21 cellular contexts compared by ENCODE assay signal in the genomic region with DNA sequence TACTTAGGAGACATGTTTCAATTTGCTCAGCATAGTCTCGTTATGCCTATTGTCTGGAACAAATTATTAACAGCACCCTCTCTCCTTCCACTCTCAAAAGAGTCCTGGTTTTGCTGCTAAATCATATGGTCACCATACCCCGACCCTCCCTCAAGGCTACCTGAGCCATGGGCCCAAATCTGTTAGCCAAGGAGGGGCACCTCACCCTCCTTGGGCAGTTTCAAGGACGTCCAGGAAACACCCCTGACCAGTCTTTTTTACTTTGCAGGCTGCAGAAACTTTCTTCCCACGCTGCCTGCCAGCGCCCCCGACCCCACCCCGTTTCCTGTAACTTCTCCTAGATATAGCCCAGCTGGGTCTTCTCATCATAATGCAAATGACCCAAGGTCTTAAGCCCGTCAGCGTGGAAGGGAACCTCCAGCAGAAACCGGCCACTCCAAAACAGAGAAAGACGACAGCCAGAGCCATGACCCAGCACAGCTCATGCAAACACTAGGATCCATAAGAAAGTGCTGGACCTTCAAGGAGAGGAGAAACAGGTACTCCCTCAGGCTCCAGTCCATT.
DNase-seq lines count a peak whose midpoint lies in the region; ATAC-seq and TF ChIP-seq lines count a peak whose summit lies in the region.
"Had no signal": no experiment of that assay in that cellular context is flagged by ENCODE, and none has a peak within 500 bp of the region (broad histone marks: within the 10 kb centered on the region; RNA-seq: fewer than 3 reads in every experiment).

No MANE protein-coding gene starts in this region.

- H3K18ac ChIP-seq in H9 (ENCODE audit: insufficient read length, low read depth, low read length): no peak overlapping the region

- no peak overlapping the region for H4K5ac ChIP-seq in H9 (ENCODE audit: insufficient read length, low read depth, low read length)

- intact Hi-C loops in spleen (cut with DNase I; ENCODE audit: low total_unique reads): no loop called here

- no peak overlapping the region for H3K56ac ChIP-seq in H9 (ENCODE audit: insufficient read length, low read depth, low read length)

- H4K91ac ChIP-seq in H9 (ENCODE audit: insufficient read length, low read depth, low read length): no peak overlapping the region

- H2AK5ac ChIP-seq in H9 (ENCODE audit: insufficient read length, low read length): no peak overlapping the region

- no peak overlapping the region for H3K4me3 ChIP-seq in mesodermal cell (ENCODE audit: extremely low read depth, insufficient read depth, low read length, poor library complexity, severe bottlenecking)
- H3K4me3 ChIP-seq in spleen: no peak overlapping the region
- H3K4me3 ChIP-seq: gastrocnemius medialis, suprapubic skin had no signal

- TF ChIP-seq POLR2A in spleen (IDR thresholded peaks at IDR 0.05): no peak

- no peaks in the 10 kb centered on the region for H3K79me1 ChIP-seq in H9 (ENCODE audit: insufficient read depth, low read depth, low read length, poor library complexity, severe bottlenecking)

- H2BK12ac ChIP-seq in H9 (ENCODE audit: insufficient read length, low read depth, low read length): no peak overlapping the region

- ATAC-seq in HG03108 (IDR thresholded peaks at IDR 0.05; ENCODE audit: unreplicated experiment): no peak
- ATAC-seq: activated CD4-positive, CD25-positive, alpha-beta regulatory T cell treated with anti-CD3 and anti-CD28 coated beads, Interleukin-2, amount 50 U/mL, for 24 hours; activated T-cell treated with anti-CD3 and anti-CD28 coated beads, Interleukin-2, amount 50 U/mL, for 72 hours; CD8-positive, alpha-beta T cell; gastrocnemius medialis had no signal

- H3K14ac ChIP-seq in H9 (ENCODE audit: insufficient read depth, low read length): no peak overlapping the region

- H3K36me3 ChIP-seq in mesodermal cell (ENCODE audit: control insufficient read depth, insufficient read depth, low read length) (no peaks in the 10 kb centered on the region), spleen (no peaks in the 10 kb centered on the region)
- H3K36me3 ChIP-seq: gastrocnemius medialis, suprapubic skin had no signal

- H3K9me3 ChIP-seq in H9 (ENCODE audit: control insufficient read depth, low read depth, low read length) (no peaks in the 10 kb centered on the region), mesodermal cell (ENCODE audit: control insufficient read depth, low read length) (no peaks in the 10 kb centered on the region), spleen (no peaks in the 10 kb centered on the region)
- H3K9me3 ChIP-seq: gastrocnemius medialis, SK-N-SH, suprapubic skin had no signal

- H3K4me3 Mint-ChIP-seq in H9 (peak overlapping the region in 1 of 2 experiments; percentile 15; a peak in 1 of 5 replicates), chondrocyte (ENCODE audit: unreplicated experiment) (no peak overlapping the region)
- H3K4me3 Mint-ChIP-seq: activated naive CD4-positive, alpha-beta T cell treated with anti-CD3 and anti-CD28 coated beads, Interleukin-2, amount 50 U/mL, for 24 hours; activated T-cell treated with anti-CD3 and anti-CD28 coated beads, Interleukin-2, amount 50 U/mL, for 72 hours; CD8-positive, alpha-beta T cell; IgD-negative memory B cell had no signal

- H3K9me3 Mint-ChIP-seq in H9 (no peaks in the 10 kb centered on the region; a peak in 1 of 5 replicates), chondrocyte (ENCODE audit: low read depth) (no peaks in the 10 kb centered on the region)
- H3K9me3 Mint-ChIP-seq: activated naive CD4-positive, alpha-beta T cell treated with anti-CD3 and anti-CD28 coated beads, Interleukin-2, amount 50 U/mL, for 24 hours; activated T-cell treated with anti-CD3 and anti-CD28 coated beads, Interleukin-2, amount 50 U/mL, for 72 hours; CD8-positive, alpha-beta T cell; IgD-negative memory B cell had no signal

- no peak overlapping the region for H2BK20ac ChIP-seq in H9 (ENCODE audit: low read depth, low read length, poor library complexity, severe bottlenecking)

- peaks cover 2% of the 10 kb centered on the region; the same call in 1 of the 2 replicates for H3K4me1 ChIP-seq in H9 (ENCODE audit: insufficient read depth, low read length)
- peaks cover 14% of the 10 kb centered on the region for H3K4me1 ChIP-seq in mesodermal cell (ENCODE audit: control insufficient read depth, insufficient read depth, low read length, poor library complexity, severe bottlenecking)
- peaks cover 0 to 43% (median 4%) of the 10 kb centered on the region in 6 donors for H3K4me1 ChIP-seq in spleen

- no peak overlapping the region for H2BK120ac ChIP-seq in H9 (ENCODE audit: low read depth, low read length, poor library complexity, severe bottlenecking)

- H3K9ac ChIP-seq in H9 (ENCODE audit: extremely low read depth, insufficient read length, low read length): no peak overlapping the region
- H3K9ac ChIP-seq: SK-N-SH had no signal

- H2BK15ac ChIP-seq in H9 (ENCODE audit: low read depth, low read length): no peak overlapping the region

- H3K27me3 ChIP-seq in H9 (ENCODE audit: insufficient read depth, low read length) (no peaks in the 10 kb centered on the region), spleen (replicated peaks in 1 of 7) (peaks cover 0 to 9% (median 0%) of the 10 kb centered on the region in 7 donors)
- H3K27me3 ChIP-seq: gastrocnemius medialis, suprapubic skin had no signal

- H3K36me3 Mint-ChIP-seq in H9 (ENCODE audit: insufficient read depth in 1 of 3, low read depth in 3 of 3) (no peaks in the 10 kb centered on the region), chondrocyte (ENCODE audit: low read depth) (no peaks in the 10 kb centered on the region)
- H3K36me3 Mint-ChIP-seq: activated naive CD4-positive, alpha-beta T cell treated with anti-CD3 and anti-CD28 coated beads, Interleukin-2, amount 50 U/mL, for 24 hours; CD8-positive, alpha-beta T cell had no signal

- H3K27ac ChIP-seq in H9 (ENCODE audit: insufficient read length, low read depth, low read length) (no peak overlapping the region), mesodermal cell (ENCODE audit: low read depth, low read length, severe bottlenecking) (peak overlapping the region; percentile 25), spleen (peak overlapping the region in 7 of 8 donors; percentile 54 to 76 (median 68))
- H3K27ac ChIP-seq: suprapubic skin had no signal

- H2BK5ac ChIP-seq in H9 (ENCODE audit: insufficient read length, low read length): no peak overlapping the region

- no peaks in the 10 kb centered on the region for H4K20me1 ChIP-seq in H9 (ENCODE audit: control insufficient read depth, insufficient read depth, insufficient read length)

- H3K4me2 ChIP-seq in H9 (ENCODE audit: insufficient read depth, insufficient read length, low read length): no peak overlapping the region
- H3K4me2 ChIP-seq: SK-N-SH had no signal

- WGBS in H9 (ENCODE audit: extremely low coverage, insufficient read length, low lambda C conversion rate): no CpG with 5 or more reads among the region's 11 CpGs
- WGBS in mesodermal cell (ENCODE audit: insufficient coverage in 2 of 2), 2 experiments: 55 to 59% methylated on average over 11 of the region's 11 CpGs
- 41 to 53% (median 41%) methylated on average over 11 of the region's 11 CpGs for WGBS in spleen, 5 donors

- no peak overlapping the region for H3K4ac ChIP-seq in H9 (ENCODE audit: low read depth, low read length)

- H3K27ac Mint-ChIP-seq in H9: peak overlapping the region in 2 of 3 experiments; percentile 54 to 61; a peak in 5 of 7 replicates
- peak overlapping the region; percentile 69 for H3K27ac Mint-ChIP-seq in chondrocyte (ENCODE audit: unreplicated experiment)
- H3K27ac Mint-ChIP-seq: activated naive CD4-positive, alpha-beta T cell treated with anti-CD3 and anti-CD28 coated beads, Interleukin-2, amount 50 U/mL, for 24 hours; activated T-cell treated with anti-CD3 and anti-CD28 coated beads, Interleukin-2, amount 50 U/mL, for 72 hours; CD8-positive, alpha-beta T cell; IgD-negative memory B cell had no signal

- no peaks in the 10 kb centered on the region for H3K79me2 ChIP-seq in H9 (ENCODE audit: insufficient read depth, low read length)

- H3K27me3 Mint-ChIP-seq in H9 (ENCODE audit: low read depth): peaks cover 6% of the 10 kb centered on the region
- peaks cover 19% of the 10 kb centered on the region for H3K27me3 Mint-ChIP-seq in chondrocyte (ENCODE audit: low read depth)

- no peak overlapping the region for H3T11ph ChIP-seq in H9 (ENCODE audit: low read length)

- H4K8ac ChIP-seq in H9 (replicated peaks; ENCODE audit: insufficient read length, low read depth, low read length): no peak overlapping the region

- DNase-seq in H9: no peak
- no peak for DNase-seq in chondrocyte (ENCODE audit: low spot score)
- peak; percentile 31 for DNase-seq in spleen
- no peak for DNase-seq in SW 1271 (lab: John Stamatoyannopoulos, UW)
- DNase-seq in NOMO-1 (lab: John Stamatoyannopoulos, UW; ENCODE audit: unreplicated experiment in 2 of 2): no peak
- no peak for DNase-seq in Kasumi-1 (lab: John Stamatoyannopoulos, UW)
- DNase-seq: activated CD8-positive, alpha-beta memory T cell treated with anti-CD3 and anti-CD28 coated beads for 24 hours; activated T-cell treated with anti-CD3 and anti-CD28 coated beads, Interleukin-2, amount 50 U/mL, for 72 hours; CD8-positive, alpha-beta T cell; NCI-H1694 treated with DMSO at 0.1 percent for 48 hours; NCI-H2227 treated with DMSO at 0.1 percent for 48 hours; SK-N-SH; stimulated activated CD8-positive, alpha-beta memory T cell treated with anti-CD3 and anti-CD28 coated beads, Interleukin-4, amount 100 ng/mL, for 48 hours; T1000 had no signal

- no peak overlapping the region for H3K23ac ChIP-seq in H9 (ENCODE audit: insufficient read length, low read depth, low read length)

- H2AFZ ChIP-seq in H9 (ENCODE audit: low read length): no peak overlapping the region

- peaks cover 27 to 35% of the 10 kb centered on the region in 2 experiments for H3K4me1 Mint-ChIP-seq in H9
- H3K4me1 Mint-ChIP-seq in chondrocyte (ENCODE audit: low read depth): peaks cover 69% of the 10 kb centered on the region
- H3K4me1 Mint-ChIP-seq: activated naive CD4-positive, alpha-beta T cell treated with anti-CD3 and anti-CD28 coated beads, Interleukin-2, amount 50 U/mL, for 24 hours; IgD-negative memory B cell had no signal

- no peak for TF ChIP-seq CTCF in H9 (conservative IDR thresholded peaks at IDR 0.05)
- TF ChIP-seq CTCF in chondrocyte (IDR thresholded peaks at IDR 0.05): no peak
- TF ChIP-seq CTCF in spleen (IDR thresholded peaks at IDR 0.05 in 8 of 11, conservative IDR thresholded peaks at IDR 0.05 in 3 of 11): no peak

- no peaks in the 10 kb centered on the region for H3K23me2 ChIP-seq in H9 (ENCODE audit: insufficient read length, low read depth, low read length, poor library complexity, severe bottlenecking)
